In the genomic region with DNA sequence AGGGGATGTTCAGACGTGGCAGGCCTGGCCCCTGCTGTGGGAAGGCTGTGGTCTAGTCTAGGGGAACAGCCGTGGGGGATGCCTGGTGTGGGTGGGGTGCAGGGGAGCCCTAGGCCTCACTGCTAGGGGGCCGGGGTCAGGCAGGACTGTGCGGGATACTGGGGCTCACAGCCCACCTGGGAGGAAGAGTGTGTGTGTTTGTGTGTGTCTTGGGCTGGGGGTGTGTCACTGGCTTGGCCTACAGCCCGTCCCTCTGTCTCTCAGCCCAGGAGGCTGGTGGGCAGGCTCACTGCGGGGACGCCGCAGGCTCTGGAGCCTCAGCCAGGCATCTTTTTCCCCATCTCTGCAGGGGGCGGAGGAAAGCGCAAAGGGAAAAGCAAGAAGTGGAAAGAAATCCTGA, we compare ENCODE assay signal across 17 cellular contexts.
DNase-seq lines count a peak whose midpoint lies in the region; ATAC-seq, FAIRE-seq and TF ChIP-seq lines count a peak whose summit lies in the region.
"Had no signal": no experiment of that assay in that cellular context is flagged by ENCODE, and none has a peak within 500 bp of the region (broad histone marks: within the 10 kb centered on the region; RNA-seq: fewer than 3 reads in every experiment).

No MANE protein-coding gene starts in this region.

- H3K4me2 ChIP-seq in H9 (ENCODE audit: insufficient read depth, insufficient read length, low read length) (no peak overlapping the region), H1 (ENCODE audit: insufficient read depth in 1 of 2, low read depth in 2 of 2, low read length in 2 of 2) (no peak overlapping the region)
- H3K4me2 ChIP-seq: A549 had no signal

- no peak overlapping the region for H2AK5ac ChIP-seq in H9 (ENCODE audit: insufficient read length, low read length)
- no peak overlapping the region for H2AK5ac ChIP-seq in H1 (ENCODE audit: low read depth, low read length)

- H3K9me3 ChIP-seq in H9 (ENCODE audit: control insufficient read depth, low read depth, low read length) (no peaks in the 10 kb centered on the region), H1 (ENCODE audit: insufficient read depth in 2 of 2, low read depth in 1 of 2, low read length in 1 of 2) (no peaks in the 10 kb centered on the region)
- H3K9me3 ChIP-seq: A549, BE2C had no signal

- FAIRE-seq in H1 (lab: Jason Lieb, UNC) = no peak
- FAIRE-seq: A549, GM12892, GM19239 had no signal

- peak overlapping the region in 2 of 3 experiments; percentile 33 to 81; a peak in 2 of 7 replicates for H3K27ac Mint-ChIP-seq in H9
- peak overlapping the region; percentile 27 for H3K27ac Mint-ChIP-seq in neural crest cell (ENCODE audit: unreplicated experiment)
- H3K27ac Mint-ChIP-seq in stimulated activated effector memory CD8-positive, alpha-beta T cell treated with anti-CD3 and anti-CD28 coated beads, Interleukin-12 subunit alpha, Interleukin-12 subunit beta, amount 100 ng/mL, for 72 hours = peak overlapping the region; percentile 23
- no peak overlapping the region for H3K27ac Mint-ChIP-seq in activated T-cell treated with anti-CD3 and anti-CD28 coated beads, Interleukin-2, amount 50 U/mL, for 72 hours

- H4K8ac ChIP-seq in H9 (replicated peaks; ENCODE audit: insufficient read length, low read depth, low read length) (no peak overlapping the region), H1 (ENCODE audit: extremely low read depth, insufficient read depth, low read length) (no peak overlapping the region)

- H3K79me1 ChIP-seq in H9 (ENCODE audit: insufficient read depth, low read depth, low read length, poor library complexity, severe bottlenecking) (no peaks in the 10 kb centered on the region), H1 (ENCODE audit: low read depth, low read length) (no peaks in the 10 kb centered on the region)

- no peak overlapping the region for H3K4ac ChIP-seq in H9 (ENCODE audit: low read depth, low read length)
- no peak overlapping the region for H3K4ac ChIP-seq in H1 (replicated peaks; ENCODE audit: insufficient read length, low read depth, low read length)

- no peak overlapping the region for H3K27ac ChIP-seq in H9 (ENCODE audit: insufficient read length, low read depth, low read length)
- no peak overlapping the region for H3K27ac ChIP-seq in H1 (ENCODE audit: low read depth, low read length)
- H3K27ac ChIP-seq: C4-2B had no signal

- no peaks in the 10 kb centered on the region; the same call in 1 of the 2 replicates for H3K27me3 Mint-ChIP-seq in H9 (ENCODE audit: low read depth)
- no peaks in the 10 kb centered on the region for H3K27me3 Mint-ChIP-seq in neural crest cell (ENCODE audit: low read depth)
- H3K27me3 Mint-ChIP-seq in activated T-cell treated with anti-CD3 and anti-CD28 coated beads, Interleukin-2, amount 50 U/mL, for 72 hours (ENCODE audit: low read depth) = no peaks in the 10 kb centered on the region
- H3K27me3 Mint-ChIP-seq: CD4-positive, alpha-beta memory T cell; IgD-negative memory B cell had no signal

- no CpG with 5 or more reads among the region's 10 CpGs for WGBS in H9 (ENCODE audit: extremely low coverage, insufficient read length, low lambda C conversion rate)
- 87% methylated on average over 8 of the region's 10 CpGs; no CpG with 5 or more reads in 1 of the 2 experiments for WGBS in H1 (ENCODE audit: extremely low coverage in 1 of 2, insufficient coverage in 1 of 2, insufficient read length in 1 of 2, insufficient replicate concordance in 2 of 2, low coverage in 1 of 2, low lambda C conversion rate in 2 of 2, missing lambda C conversion rate in 1 of 2), 2 experiments

- H3K23me2 ChIP-seq in H9 (ENCODE audit: insufficient read length, low read depth, low read length, poor library complexity, severe bottlenecking) (no peaks in the 10 kb centered on the region), H1 (ENCODE audit: low read depth, low read length) (no peaks in the 10 kb centered on the region; the same call in 1 of the 2 replicates)

- no peaks in the 10 kb centered on the region for H3K27me3 ChIP-seq in H9 (ENCODE audit: insufficient read depth, low read length)
- H3K27me3 ChIP-seq in H1 (replicated peaks in 1 of 4; ENCODE audit: control insufficient read depth in 3 of 4, extremely low read depth in 1 of 4, insufficient read depth in 3 of 4, low read length in 3 of 4) = no peaks in the 10 kb centered on the region
- H3K27me3 ChIP-seq: BE2C had no signal

- no peaks in the 10 kb centered on the region for H3K4me1 ChIP-seq in H9 (ENCODE audit: insufficient read depth, low read length)
- no peaks in the 10 kb centered on the region; a peak in 2 of 7 replicates for H3K4me1 ChIP-seq in H1 (replicated peaks in 1 of 4; ENCODE audit: control insufficient read depth in 3 of 4, insufficient read depth in 4 of 4, low read length in 3 of 4)
- H3K4me1 ChIP-seq: BE2C had no signal

- H2BK20ac ChIP-seq in H9 (ENCODE audit: low read depth, low read length, poor library complexity, severe bottlenecking) = no peak overlapping the region
- H2BK20ac ChIP-seq in H1 (ENCODE audit: low read length) = peak overlapping the region; percentile 72; the same call in 1 of the 2 replicates

- H4K91ac ChIP-seq in H9 (ENCODE audit: insufficient read length, low read depth, low read length) (no peak overlapping the region), H1 (replicated peaks; ENCODE audit: insufficient read length, low read length) (no peak overlapping the region)

- H4K20me1 ChIP-seq in H9 (ENCODE audit: control insufficient read depth, insufficient read depth, insufficient read length) (no peaks in the 10 kb centered on the region), H1 (replicated peaks in 1 of 2; ENCODE audit: control insufficient read depth in 1 of 2, insufficient read depth in 2 of 2, low read length in 2 of 2) (no peaks in the 10 kb centered on the region)

- TF ChIP-seq RAD21 in H1 (IDR thresholded peaks at IDR 0.05 in 1 of 2, conservative IDR thresholded peaks at IDR 0.05 in 1 of 2; ENCODE audit: low read depth in 2 of 2, low read length in 2 of 2) = no peak

- no peak overlapping the region for H3K23ac ChIP-seq in H9 (ENCODE audit: insufficient read length, low read depth, low read length)
- no peak overlapping the region for H3K23ac ChIP-seq in H1 (ENCODE audit: insufficient read length)

- no peak overlapping the region for H3T11ph ChIP-seq in H9 (ENCODE audit: low read length)

- H3K9me3 Mint-ChIP-seq in H9 = 0 out of 5 replicates have a peak, but pooled peaks cover 0 to 3% of the 10 kb centered on the region in 2 experiments
- no peaks in the 10 kb centered on the region for H3K9me3 Mint-ChIP-seq in neural crest cell
- H3K9me3 Mint-ChIP-seq in stimulated activated effector memory CD8-positive, alpha-beta T cell treated with anti-CD3 and anti-CD28 coated beads, Interleukin-12 subunit alpha, Interleukin-12 subunit beta, amount 100 ng/mL, for 72 hours = no peaks in the 10 kb centered on the region
- H3K9me3 Mint-ChIP-seq in activated T-cell treated with anti-CD3 and anti-CD28 coated beads, Interleukin-2, amount 50 U/mL, for 72 hours = no peaks in the 10 kb centered on the region
- H3K9me3 Mint-ChIP-seq: CD4-positive, alpha-beta memory T cell; IgD-negative memory B cell had no signal

- no peak overlapping the region for H2BK5ac ChIP-seq in H9 (ENCODE audit: insufficient read length, low read length)
- H2BK5ac ChIP-seq in H1 (ENCODE audit: low read depth, low read length) = peak overlapping the region; percentile 75; the same call in 1 of the 2 replicates

- H3K9ac ChIP-seq in H9 (ENCODE audit: extremely low read depth, insufficient read length, low read length) (no peak overlapping the region), H1 (replicated peaks in 1 of 4; ENCODE audit: extremely low read depth in 1 of 4, low read depth in 3 of 4, low read length in 3 of 4) (no peak overlapping the region)

- no peak for TF ChIP-seq CTCF in H9 (conservative IDR thresholded peaks at IDR 0.05)
- TF ChIP-seq CTCF in H1 (IDR thresholded peaks at IDR 0.05; ENCODE audit: control extremely low read depth in 1 of 3, insufficient read depth in 1 of 3, low read depth in 1 of 3, low read length in 3 of 3) = no peak
- TF ChIP-seq CTCF in neural crest cell (conservative IDR thresholded peaks at IDR 0.05) = no peak

- no peak overlapping the region for H2AFZ ChIP-seq in H9 (ENCODE audit: low read length)
- no peak overlapping the region for H2AFZ ChIP-seq in H1 (ENCODE audit: low read length)

- H3K4me3 Mint-ChIP-seq in H9 (no peak overlapping the region), neural crest cell (no peak overlapping the region)
- H3K4me3 Mint-ChIP-seq in stimulated activated effector memory CD8-positive, alpha-beta T cell treated with anti-CD3 and anti-CD28 coated beads, Interleukin-12 subunit alpha, Interleukin-12 subunit beta, amount 100 ng/mL, for 72 hours = no peak overlapping the region
- no peak overlapping the region for H3K4me3 Mint-ChIP-seq in activated T-cell treated with anti-CD3 and anti-CD28 coated beads, Interleukin-2, amount 50 U/mL, for 72 hours
- H3K4me3 Mint-ChIP-seq: CD4-positive, alpha-beta memory T cell had no signal

- ATAC-seq in stimulated activated effector memory CD8-positive, alpha-beta T cell treated with anti-CD3 and anti-CD28 coated beads, Interleukin-12 subunit alpha, Interleukin-12 subunit beta, amount 100 ng/mL, for 72 hours = no peak
- no peak for ATAC-seq in HG02759 (IDR thresholded peaks at IDR 0.05; ENCODE audit: unreplicated experiment)
- ATAC-seq in activated T-cell treated with anti-CD3 and anti-CD28 coated beads, Interleukin-2, amount 50 U/mL, for 72 hours (replicated peaks in 1 of 2) = no peak
- ATAC-seq: A549 had no signal

- H3K18ac ChIP-seq in H9 (ENCODE audit: insufficient read length, low read depth, low read length) (no peak overlapping the region), H1 (ENCODE audit: extremely low read depth, low read length) (no peak overlapping the region)

- H3K79me2 ChIP-seq in H9 (ENCODE audit: insufficient read depth, low read length) (no peaks in the 10 kb centered on the region), H1 (ENCODE audit: control insufficient read depth in 1 of 2, insufficient read depth in 2 of 2, low read length in 2 of 2) (no peaks in the 10 kb centered on the region)

- H2BK15ac ChIP-seq in H9 (ENCODE audit: low read depth, low read length) (no peak overlapping the region), H1 (ENCODE audit: low read length) (no peak overlapping the region)

- peaks cover 8 to 19% of the 10 kb centered on the region in 2 experiments for H3K4me1 Mint-ChIP-seq in H9
- H3K4me1 Mint-ChIP-seq in neural crest cell = peaks cover 16% of the 10 kb centered on the region
- peaks cover 13% of the 10 kb centered on the region for H3K4me1 Mint-ChIP-seq in stimulated activated effector memory CD8-positive, alpha-beta T cell treated with anti-CD3 and anti-CD28 coated beads, Interleukin-12 subunit alpha, Interleukin-12 subunit beta, amount 100 ng/mL, for 72 hours
- peaks cover 18% of the 10 kb centered on the region for H3K4me1 Mint-ChIP-seq in activated T-cell treated with anti-CD3 and anti-CD28 coated beads, Interleukin-2, amount 50 U/mL, for 72 hours (ENCODE audit: low read depth)

- DNase-seq in H9 (no peak), H1 (ENCODE audit: low read depth in 1 of 2, low spot score in 2 of 2) (no peak), neural crest cell (ENCODE audit: low read depth, low spot score) (no peak)
- no peak for DNase-seq in stimulated activated effector memory CD8-positive, alpha-beta T cell treated with anti-CD3 and anti-CD28 coated beads, Interleukin-12 subunit alpha, Interleukin-12 subunit beta, amount 100 ng/mL, for 72 hours (ENCODE audit: low spot score in 2 of 2)
- no peak for DNase-seq in stimulated activated CD4-positive, alpha-beta T cell treated with anti-CD3 and anti-CD28 coated beads, Interleukin-2, amount 100 ng/mL, for 24 hours
- DNase-seq in activated T-cell treated with anti-CD3 and anti-CD28 coated beads, Interleukin-2, amount 50 U/mL, for 72 hours = no peak
- DNase-seq: BE2C, DMS79 treated with DMSO at 0.1 percent for 48 hours, EL, GDM1 had no signal

- H3K36me3 Mint-ChIP-seq in H9 (ENCODE audit: insufficient read depth in 1 of 3, low read depth in 3 of 3) = peaks cover 3 to 6% (median 3%) of the 10 kb centered on the region in 3 experiments; a peak in 6 of 7 replicates
- peaks cover 3% of the 10 kb centered on the region for H3K36me3 Mint-ChIP-seq in neural crest cell (ENCODE audit: low read depth)
- H3K36me3 Mint-ChIP-seq in stimulated activated effector memory CD8-positive, alpha-beta T cell treated with anti-CD3 and anti-CD28 coated beads, Interleukin-12 subunit alpha, Interleukin-12 subunit beta, amount 100 ng/mL, for 72 hours = no peaks in the 10 kb centered on the region
- H3K36me3 Mint-ChIP-seq in activated T-cell treated with anti-CD3 and anti-CD28 coated beads, Interleukin-2, amount 50 U/mL, for 72 hours (ENCODE audit: insufficient read depth in 2 of 2) = peaks cover 0 to 2% of the 10 kb centered on the region in 2 donors

- H2BK120ac ChIP-seq in H9 (ENCODE audit: low read depth, low read length, poor library complexity, severe bottlenecking) = no peak overlapping the region
- H2BK120ac ChIP-seq in H1 (replicated peaks; ENCODE audit: low read depth, low read length) = no peak overlapping the region

- H2BK12ac ChIP-seq in H9 (ENCODE audit: insufficient read length, low read depth, low read length) = no peak overlapping the region
- no peak overlapping the region for H2BK12ac ChIP-seq in H1 (ENCODE audit: low read depth, low read length)

- CTCF ChIA-PET in H1 (lab: Charles Lee; ENCODE audit: partially characterized antibody) = interaction anchor here (0.9 to 1.4 kb wide), 3 partner anchors 9 to 98 kb away, joined by 3 read pairs; no protein-coding TSS in a partner anchor

- no peak for TF ChIP-seq EP300 in H1 (IDR thresholded peaks at IDR 0.05; ENCODE audit: borderline replicate concordance in 1 of 2, low read depth in 2 of 2, low read length in 2 of 2)

- H3K14ac ChIP-seq in H9 (ENCODE audit: insufficient read depth, low read length) = peak overlapping the region; percentile 46; the same call in 1 of the 2 replicates
- no peak overlapping the region for H3K14ac ChIP-seq in H1 (ENCODE audit: insufficient read length)

- TF ChIP-seq POLR2A in H1 (IDR thresholded peaks at IDR 0.05; ENCODE audit: control extremely low read depth in 1 of 2, low read depth in 2 of 2, low read length in 2 of 2) = no peak

- no peak overlapping the region for H4K5ac ChIP-seq in H9 (ENCODE audit: insufficient read length, low read depth, low read length)
- H4K5ac ChIP-seq in H1 (ENCODE audit: insufficient read length, low read depth, low read length) = no peak overlapping the region

- no peaks in the 10 kb centered on the region for H3K36me3 ChIP-seq in H1 (ENCODE audit: control insufficient read depth in 2 of 4, insufficient read depth in 4 of 4, low read length in 3 of 4)
- H3K36me3 ChIP-seq: BE2C had no signal

- POLR2A ChIA-PET in H1 (lab: Charles Lee; ENCODE audit: partially characterized antibody) = no interaction called here

- no peak overlapping the region for H3K4me3 ChIP-seq in H1 (ENCODE audit: extremely low read depth in 1 of 4, insufficient read depth in 2 of 4, low read depth in 3 of 4, low read length in 4 of 4)
- H3K4me3 ChIP-seq: A549 had no signal

- H3K56ac ChIP-seq in H9 (ENCODE audit: insufficient read length, low read depth, low read length) (no peak overlapping the region), H1 (replicated peaks; ENCODE audit: insufficient read length, low read depth, low read length) (no peak overlapping the region)
